ENCODE assay signal across 8 cellular contexts in the genomic region with DNA sequence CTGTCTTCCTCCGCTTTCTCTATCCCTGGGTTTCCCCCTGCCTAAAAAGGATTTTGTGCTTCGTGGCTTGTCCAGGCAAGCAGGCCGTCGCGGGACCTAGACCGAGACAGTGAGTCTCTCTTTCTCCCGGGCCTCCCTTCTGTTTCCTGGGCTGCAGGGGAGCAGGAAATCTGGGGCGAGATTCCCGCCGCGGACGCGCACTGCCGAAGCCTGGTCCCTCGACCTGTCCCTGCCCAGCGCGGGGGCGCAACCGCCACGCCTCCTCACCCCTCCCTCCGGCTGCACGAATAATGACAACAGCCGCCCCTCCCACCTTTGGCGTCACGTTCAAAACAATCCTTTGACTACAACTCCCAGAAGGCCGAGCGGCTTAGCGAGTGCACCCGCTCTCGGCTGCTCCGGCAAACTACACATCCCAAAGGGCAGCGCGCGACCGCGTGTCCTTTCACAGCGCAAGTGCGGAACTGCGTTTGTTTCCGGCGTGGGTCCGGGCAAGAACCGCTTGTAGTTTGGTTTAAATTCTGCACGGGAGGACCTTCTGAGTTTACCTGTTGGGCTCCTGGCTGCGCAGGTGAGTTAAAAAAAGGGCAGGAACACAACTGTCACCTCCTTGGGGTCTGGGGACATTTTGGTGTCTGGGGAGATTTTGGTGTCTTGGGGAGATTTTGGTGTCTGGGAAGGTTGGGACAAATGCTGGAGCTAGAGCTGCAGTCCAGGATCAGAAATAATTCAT. TPM values are rescaled to one million over a fixed set of nuclear protein-coding genes. Genes with fewer than 3 reads are reported as not detected.
DNase-seq lines count a peak whose midpoint lies in the region; ATAC-seq, FAIRE-seq and TF ChIP-seq lines count a peak whose summit lies in the region.

CLP1 (plus strand) TSS at position 473 of the 733 bp plus-strand sequence. CDS start 1,715 bp downstream, outside the sequence.

- H3K9me3 Mint-ChIP-seq in T-helper 1 cell treated with Interleukin-12 subunit alpha and Interleukin-12 subunit beta and Interleukin-4 antibody, amounts not matched to agents 30 μg/mL and 1 μg/mL, for 36 hours: no peaks in the 10 kb centered on the region

- peak; percentile 87 for TF ChIP-seq POLR2A in prostate gland (IDR thresholded peaks at IDR 0.05)

- DNase-seq in GM13977 (ENCODE audit: low spot score) (peak; percentile 94), NCI-H1694 (lab: John Stamatoyannopoulos, UW) (peak; percentile 94), amygdala (lab: John Stamatoyannopoulos, UW) (peak; percentile 91 to 100 (median 99)), left ventricle myocardium inferior (peak; percentile 99), prostate gland (ENCODE audit: low spot score) (peak; percentile 100), urothelium cell line (ENCODE audit: low spot score) (peak; percentile 94)

- H3K4me1 Mint-ChIP-seq in T-helper 1 cell treated with Interleukin-12 subunit alpha and Interleukin-12 subunit beta and Interleukin-4 antibody, amounts not matched to agents 30 μg/mL and 1 μg/mL, for 36 hours (ENCODE audit: low read depth): peaks cover 32% of the 10 kb centered on the region

- intact Hi-C loops in left ventricle myocardium inferior (cut with micrococcal nuclease) (no loop called here), prostate gland (cut with DNase I) (no loop called here)

- TF ChIP-seq CTCF in GM13977 (IDR thresholded peaks at IDR 0.05; ENCODE audit: extremely low read depth, insufficient read depth, missing control alignments): no peak
- TF ChIP-seq CTCF in left ventricle myocardium inferior (IDR thresholded peaks at IDR 0.05; ENCODE audit: borderline replicate concordance): no peak
- peak in 2 of 4 experiments; percentile 27 to 41 for TF ChIP-seq CTCF in prostate gland (IDR thresholded peaks at IDR 0.05)

- H3K4me3 Mint-ChIP-seq in T-helper 1 cell treated with Interleukin-12 subunit alpha and Interleukin-12 subunit beta and Interleukin-4 antibody, amounts not matched to agents 30 μg/mL and 1 μg/mL, for 36 hours: peak within 1 kb of the TSS; percentile 94

- H3K27me3 Mint-ChIP-seq in T-helper 1 cell treated with Interleukin-12 subunit alpha and Interleukin-12 subunit beta and Interleukin-4 antibody, amounts not matched to agents 30 μg/mL and 1 μg/mL, for 36 hours (ENCODE audit: low read depth): no peaks in the 10 kb centered on the region

- H3K27me3 ChIP-seq in left ventricle myocardium inferior (ENCODE audit: low read depth) (peaks cover 3% of the 10 kb centered on the region), prostate gland (replicated peaks; ENCODE audit: insufficient read depth) (no peaks in the 10 kb centered on the region)

- peak; percentile 99 for ATAC-seq in HG02884 (IDR thresholded peaks at IDR 0.05; ENCODE audit: unreplicated experiment)

- H3K4me3 ChIP-seq in left ventricle myocardium inferior (peak within 1 kb of the TSS; percentile 83), prostate gland (peak within 1 kb of the TSS; percentile 46 to 59)

- H3K9me3 ChIP-seq in left ventricle myocardium inferior (replicated peaks) (no peaks in the 10 kb centered on the region), prostate gland (no peaks in the 10 kb centered on the region)

- in situ Hi-C loops in GM13977 (cut with MboI; ENCODE audit: low pct_unique_long_range_greater_than_20kb, low sequenced_read_pairs, unreplicated experiment): no loop called here

- peak; percentile 93 for FAIRE-seq in urothelium cell line (lab: Jason Lieb, UNC)

- H3K36me3 ChIP-seq in left ventricle myocardium inferior (peaks cover 34% of the 10 kb centered on the region), prostate gland (peaks cover 6 to 8% of the 10 kb centered on the region in 2 donors)

- H3K4me1 ChIP-seq in left ventricle myocardium inferior (peaks cover 23% of the 10 kb centered on the region), prostate gland (replicated peaks) (peaks cover 4% of the 10 kb centered on the region)

- under 1% methylated on average over 45 of the region's 45 CpGs for WGBS in prostate gland

- peak within 1 kb of the TSS; percentile 88 for H3K27ac Mint-ChIP-seq in T-helper 1 cell treated with Interleukin-12 subunit alpha and Interleukin-12 subunit beta and Interleukin-4 antibody, amounts not matched to agents 30 μg/mL and 1 μg/mL, for 36 hours

- H3K27ac ChIP-seq in left ventricle myocardium inferior (replicated peaks) (peak within 1 kb of the TSS; percentile 92), prostate gland (peak within 1 kb of the TSS; percentile 87 to 90)

- H3K36me3 Mint-ChIP-seq in T-helper 1 cell treated with Interleukin-12 subunit alpha and Interleukin-12 subunit beta and Interleukin-4 antibody, amounts not matched to agents 30 μg/mL and 1 μg/mL, for 36 hours (ENCODE audit: low read depth): peaks cover 24% of the 10 kb centered on the region

RNA-seq across cellular contexts. Expression of gene CLP1, which starts in this region (rescaled TPM):
- total RNA-seq in left ventricle myocardium inferior (6.0 TPM), prostate gland (10 to 100 TPM in 1 of 2 donors, 1 to 10 TPM in 1; 9.3 to 11.0 TPM)

Comparison
In these comparisons a context has a peak if more than half of its experiments do, and no peak if none do; other contexts are left out.
1. Peak in every context shown above with its lines: DNase-seq, ATAC-seq, H3K4me3 ChIP-seq and H3K27ac ChIP-seq.